ENCODE assay signal across 2 cellular contexts in genomic region chr5:138544171-138545134, GRCh38.
TF ChIP-seq lines count a peak whose summit lies in the region.

No MANE protein-coding gene starts in this region.

TF ChIP-seq in K562, 482 proteins besides CTCF, POLR2A, EP300 and RAD21 (continues in another document):
- TF ChIP-seq PURB (CRISPR knock-in tag; IDR thresholded peaks at IDR 0.05; ENCODE audit: low read depth) (no peak), NCOA6 (IDR thresholded peaks at IDR 0.05) (no peak), ZNF174 (CRISPR knock-in tag; IDR thresholded peaks at IDR 0.05) (no peak), ZNF766 (CRISPR knock-in tag; conservative IDR thresholded peaks at IDR 0.05) (0 out of 2 replicates have a peak, but pooled peaks have one; percentile 8), ZNF398 (CRISPR knock-in tag; IDR thresholded peaks at IDR 0.05) (no peak), POLR2B (IDR thresholded peaks at IDR 0.05; ENCODE audit: low read depth, partially characterized antibody) (peak; percentile 16), KDM5B (IDR thresholded peaks at IDR 0.05; ENCODE audit: insufficient replicate concordance, low read depth, low read length) (peak; percentile 27), MLLT1 (IDR thresholded peaks at IDR 0.05) (peak; percentile 22 to 70), BCOR (IDR thresholded peaks at IDR 0.05) (0 out of 2 replicates have a peak, but pooled peaks have one; percentile 27), THRB (CRISPR knock-in tag; conservative IDR thresholded peaks at IDR 0.05) (0 out of 2 replicates have a peak, but pooled peaks have one; percentile 67), MAX (CRISPR knock-in tag; IDR thresholded peaks at IDR 0.05) (peak; percentile 27; the same call in 1 of the 2 replicates), LARP7 (IDR thresholded peaks at IDR 0.05) (0 out of 2 replicates have a peak, but pooled peaks have one; percentile 28), SMARCA5 (IDR thresholded peaks at IDR 0.05) (0 out of 2 replicates have a peak, but pooled peaks have one; percentile 12), YY1 (IDR thresholded peaks at IDR 0.05; ENCODE audit: borderline replicate concordance in 1 of 3, control insufficient read depth in 1 of 3, extremely low read depth in 1 of 3, insufficient read depth in 3 of 3, insufficient read length in 1 of 3, insufficient replicate concordance in 2 of 3, low read depth in 1 of 3, low read length in 2 of 3) (peak in 1 of 3 experiments; percentile 41), PRDM10 (IDR thresholded peaks at IDR 0.05; ENCODE audit: partially characterized antibody) (no peak), ZNF316 (IDR thresholded peaks at IDR 0.05) (0 out of 2 replicates have a peak, but pooled peaks have one; percentile 1), POLR2AphosphoS5 (IDR thresholded peaks at IDR 0.05; ENCODE audit: control insufficient read depth, insufficient read depth, low read depth, low read length) (peak; percentile 17), GTF2E2 (tag; IDR thresholded peaks at IDR 0.05) (no peak), LCOR (CRISPR knock-in tag; IDR thresholded peaks at IDR 0.05) (no peak)

TF ChIP-seq in liver, 16 proteins besides CTCF, POLR2A, EP300 and RAD21:
- no peak for TF ChIP-seq JUND (IDR thresholded peaks at IDR 0.05)
- no peak for TF ChIP-seq GABPA (IDR thresholded peaks at IDR 0.05 in 1 of 2, conservative IDR thresholded peaks at IDR 0.05 in 1 of 2)
- no peak for TF ChIP-seq FOXA2 (IDR thresholded peaks at IDR 0.05)
- no peak for TF ChIP-seq ZBTB33 (IDR thresholded peaks at IDR 0.05)
- no peak for TF ChIP-seq YY1 (IDR thresholded peaks at IDR 0.05)
- TF ChIP-seq TAF1 (conservative IDR thresholded peaks at IDR 0.05), result no peak
- TF ChIP-seq SP1 (IDR thresholded peaks at IDR 0.05), result no peak
- TF ChIP-seq, protein P1, sequence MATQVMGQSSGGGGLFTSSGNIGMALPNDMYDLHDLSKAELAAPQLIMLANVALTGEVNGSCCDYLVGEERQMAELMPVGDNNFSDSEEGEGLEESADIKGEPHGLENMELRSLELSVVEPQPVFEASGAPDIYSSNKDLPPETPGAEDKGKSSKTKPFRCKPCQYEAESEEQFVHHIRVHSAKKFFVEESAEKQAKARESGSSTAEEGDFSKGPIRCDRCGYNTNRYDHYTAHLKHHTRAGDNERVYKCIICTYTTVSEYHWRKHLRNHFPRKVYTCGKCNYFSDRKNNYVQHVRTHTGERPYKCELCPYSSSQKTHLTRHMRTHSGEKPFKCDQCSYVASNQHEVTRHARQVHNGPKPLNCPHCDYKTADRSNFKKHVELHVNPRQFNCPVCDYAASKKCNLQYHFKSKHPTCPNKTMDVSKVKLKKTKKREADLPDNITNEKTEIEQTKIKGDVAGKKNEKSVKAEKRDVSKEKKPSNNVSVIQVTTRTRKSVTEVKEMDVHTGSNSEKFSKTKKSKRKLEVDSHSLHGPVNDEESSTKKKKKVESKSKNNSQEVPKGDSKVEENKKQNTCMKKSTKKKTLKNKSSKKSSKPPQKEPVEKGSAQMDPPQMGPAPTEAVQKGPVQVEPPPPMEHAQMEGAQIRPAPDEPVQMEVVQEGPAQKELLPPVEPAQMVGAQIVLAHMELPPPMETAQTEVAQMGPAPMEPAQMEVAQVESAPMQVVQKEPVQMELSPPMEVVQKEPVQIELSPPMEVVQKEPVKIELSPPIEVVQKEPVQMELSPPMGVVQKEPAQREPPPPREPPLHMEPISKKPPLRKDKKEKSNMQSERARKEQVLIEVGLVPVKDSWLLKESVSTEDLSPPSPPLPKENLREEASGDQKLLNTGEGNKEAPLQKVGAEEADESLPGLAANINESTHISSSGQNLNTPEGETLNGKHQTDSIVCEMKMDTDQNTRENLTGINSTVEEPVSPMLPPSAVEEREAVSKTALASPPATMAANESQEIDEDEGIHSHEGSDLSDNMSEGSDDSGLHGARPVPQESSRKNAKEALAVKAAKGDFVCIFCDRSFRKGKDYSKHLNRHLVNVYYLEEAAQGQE (IDR thresholded peaks at IDR 0.05), result no peak
- TF ChIP-seq RXRA (IDR thresholded peaks at IDR 0.05), result peak in 1 of 2 donors; percentile 23
